In genomic region chr11:28701760-28702449, GRCh38 we compare ENCODE assay signal across 13 cellular contexts.
DNase-seq lines count a peak whose midpoint lies in the region; ATAC-seq and TF ChIP-seq lines count a peak whose summit lies in the region.
"Had no signal": no experiment of that assay in that cellular context is flagged by ENCODE, and none has a peak within 500 bp of the region (broad histone marks: within the 10 kb centered on the region; RNA-seq: fewer than 3 reads in every experiment).

No MANE protein-coding gene starts in this region.

- H3K27me3 ChIP-seq in stomach = no peaks in the 10 kb centered on the region
- H3K27me3 ChIP-seq in testis = no peaks in the 10 kb centered on the region
- H3K27me3 ChIP-seq: heart right ventricle had no signal

- TF ChIP-seq EP300 in stomach (IDR thresholded peaks at IDR 0.05) = no peak

- DNase-seq in HK-2 (ENCODE audit: unreplicated experiment) (peak; percentile 31), RPMI7951 (ENCODE audit: low read depth) (peak; percentile 71), epithelial cell of esophagus (ENCODE audit: low read depth) (peak; percentile 72), stomach (peak; percentile 42), testis (no peak)
- DNase-seq: activated CD4-positive, alpha-beta T cell treated with anti-CD3 and anti-CD28 coated beads, Interleukin-2, amount 50 U/mL, for 4 hours; CD8-positive, alpha-beta T cell; endodermal cell; heart right ventricle; Karpas-422 had no signal

- H3K27ac ChIP-seq in stomach (no peak overlapping the region), testis (no peak overlapping the region)
- H3K27ac ChIP-seq: heart right ventricle, skin epidermis had no signal

- H3K36me3 ChIP-seq in stomach (no peaks in the 10 kb centered on the region), testis (ENCODE audit: low read depth, missing control alignments) (no peaks in the 10 kb centered on the region)
- H3K36me3 ChIP-seq: heart right ventricle had no signal

- H3K4me1 ChIP-seq in stomach (peaks cover 0 to 5% (median 0%) of the 10 kb centered on the region in 4 donors), testis (no peaks in the 10 kb centered on the region)
- H3K4me1 ChIP-seq: heart right ventricle had no signal

- intact Hi-C loops in stomach (cut with DNase I; ENCODE audit: low total_unique reads) (no loop called here), testis (cut with DNase I; ENCODE audit: low total_unique reads) (no loop called here)

- H3K9me3 ChIP-seq in stomach = no peaks in the 10 kb centered on the region
- H3K9me3 ChIP-seq in testis = no peaks in the 10 kb centered on the region
- H3K9me3 ChIP-seq: heart right ventricle had no signal

- WGBS in stomach, 5 donors = 66 to 74% (median 71%) methylated on average over 5 of the region's 5 CpGs
- WGBS in testis, 2 donors = 77 to 87% methylated on average over 5 of the region's 5 CpGs

- no peak for TF ChIP-seq CTCF in epithelial cell of esophagus (IDR thresholded peaks at IDR 0.05; ENCODE audit: insufficient read depth, low read depth, low read length, missing control alignments)
- TF ChIP-seq CTCF in stomach (IDR thresholded peaks at IDR 0.05) = no peak
- TF ChIP-seq CTCF in testis (IDR thresholded peaks at IDR 0.05) = no peak

- no peak for ATAC-seq in GM21717 (IDR thresholded peaks at IDR 0.05; ENCODE audit: unreplicated experiment)
- ATAC-seq in HG02588 (IDR thresholded peaks at IDR 0.05; ENCODE audit: unreplicated experiment) = no peak
- ATAC-seq: CD8-positive, alpha-beta T cell had no signal

- no peak overlapping the region for H3K4me3 ChIP-seq in epithelial cell of esophagus (ENCODE audit: low read length)
- no peak overlapping the region for H3K4me3 ChIP-seq in stomach
- H3K4me3 ChIP-seq in testis = no peak overlapping the region
- H3K4me3 ChIP-seq: heart right ventricle, skin epidermis had no signal

- TF ChIP-seq POLR2A in stomach (IDR thresholded peaks at IDR 0.05) = no peak
- no peak for TF ChIP-seq POLR2A in testis (IDR thresholded peaks at IDR 0.05)
